ENCODE assay signal across 9 cellular contexts in genomic region chr14:99995700-99996356, GRCh38.
DNase-seq lines count a peak whose midpoint lies in the region; ATAC-seq, FAIRE-seq and TF ChIP-seq lines count a peak whose summit lies in the region.
"Had no signal": no experiment of that assay in that cellular context is flagged by ENCODE, and none has a peak within 500 bp of the region (broad histone marks: within the 10 kb centered on the region; RNA-seq: fewer than 3 reads in every experiment).

No MANE protein-coding gene starts in this region.

- no peak overlapping the region for H3K4me3 ChIP-seq in effector memory CD4-positive, alpha-beta T cell (ENCODE audit: insufficient read depth, low read depth, low read length, poor library complexity, severe bottlenecking)
- H3K4me3 ChIP-seq in naive thymus-derived CD4-positive, alpha-beta T cell (ENCODE audit: low read length) = no peak overlapping the region
- no peak overlapping the region for H3K4me3 ChIP-seq in testis

- no peaks in the 10 kb centered on the region for H3K9me3 ChIP-seq in effector memory CD4-positive, alpha-beta T cell (ENCODE audit: control insufficient read depth, low read length)
- H3K9me3 ChIP-seq in naive thymus-derived CD4-positive, alpha-beta T cell (ENCODE audit: control insufficient read depth in 2 of 3, low read length in 3 of 3) = no peaks in the 10 kb centered on the region
- H3K9me3 ChIP-seq in testis = no peaks in the 10 kb centered on the region

- POLR2A ChIA-PET in naive thymus-derived CD4-positive, alpha-beta T cell (lab: Charles Lee) = no interaction called here

- H3K4me1 Mint-ChIP-seq in naive thymus-derived CD4-positive, alpha-beta T cell = peaks cover 0 to 9% (median 6%) of the 10 kb centered on the region in 7 donors

- TF ChIP-seq POLR2A in GM12892 (IDR thresholded peaks at IDR 0.05; ENCODE audit: low read depth, low read length) (no peak), testis (IDR thresholded peaks at IDR 0.05) (no peak)

- H3K27ac ChIP-seq in 22Rv1 = no peak overlapping the region
- no peak overlapping the region for H3K27ac ChIP-seq in effector memory CD4-positive, alpha-beta T cell (ENCODE audit: insufficient read depth, low read length, poor library complexity, severe bottlenecking)
- H3K27ac ChIP-seq in naive thymus-derived CD4-positive, alpha-beta T cell (ENCODE audit: low read depth, low read length) = no peak overlapping the region
- H3K27ac ChIP-seq in testis = no peak overlapping the region

- intact Hi-C loops in naive thymus-derived CD4-positive, alpha-beta T cell (cut with micrococcal nuclease) = loop anchor here in 1 of 2 donors (1.0 kb wide), 1 partner anchor 14 kb away; no protein-coding TSS in a partner anchor
- intact Hi-C loops in testis (cut with DNase I; ENCODE audit: low total_unique reads) = no loop called here

- 42 to 53% methylated on average over 2 of the region's 2 CpGs for WGBS in testis, 2 donors

- DNase-seq in GM12892 (ENCODE audit: insufficient read length) (peak; percentile 42), NCI-H226 (peak; percentile 45), testis (peak; percentile 68)
- DNase-seq in activated CD4-positive, alpha-beta T cell treated with anti-CD3 and anti-CD28 coated beads, Interleukin-2, amount 50 U/mL, for 24 hours (ENCODE audit: low read depth in 1 of 2, low spot score in 1 of 2) = peak; percentile 26 to 49
- DNase-seq in effector memory CD4-positive, alpha-beta T cell = peak in 2 of 3 donors; percentile 26 to 34
- DNase-seq in naive thymus-derived CD4-positive, alpha-beta T cell = peak; percentile 20 to 61 (median 48)

- H3K4me1 ChIP-seq in effector memory CD4-positive, alpha-beta T cell (ENCODE audit: control insufficient read depth, insufficient read depth, low read length, poor library complexity, severe bottlenecking) = no peaks in the 10 kb centered on the region
- H3K4me1 ChIP-seq in naive thymus-derived CD4-positive, alpha-beta T cell (ENCODE audit: control insufficient read depth in 2 of 2, insufficient read depth in 2 of 2, low read length in 2 of 2) = no peaks in the 10 kb centered on the region
- no peaks in the 10 kb centered on the region for H3K4me1 ChIP-seq in testis

- no peaks in the 10 kb centered on the region for H3K36me3 ChIP-seq in effector memory CD4-positive, alpha-beta T cell (ENCODE audit: control insufficient read depth, insufficient read depth, low read length)
- H3K36me3 ChIP-seq in naive thymus-derived CD4-positive, alpha-beta T cell (ENCODE audit: control insufficient read depth in 2 of 3, insufficient read depth in 3 of 3, low read length in 3 of 3) = no peaks in the 10 kb centered on the region
- no peaks in the 10 kb centered on the region for H3K36me3 ChIP-seq in testis (ENCODE audit: low read depth, missing control alignments)

- ATAC-seq in HG02759 (IDR thresholded peaks at IDR 0.05; ENCODE audit: unreplicated experiment) = peak; percentile 100
- peak; percentile 99 for ATAC-seq in naive thymus-derived CD4-positive, alpha-beta T cell

- FAIRE-seq in GM12892 (lab: Jason Lieb, UNC) = peak; percentile 93

- no peaks in the 10 kb centered on the region for H3K27me3 ChIP-seq in effector memory CD4-positive, alpha-beta T cell (replicated peaks; ENCODE audit: control insufficient read depth, insufficient read depth, low read length, poor library complexity, severe bottlenecking)
- no peaks in the 10 kb centered on the region for H3K27me3 ChIP-seq in naive thymus-derived CD4-positive, alpha-beta T cell (ENCODE audit: control insufficient read depth in 2 of 2, insufficient read depth in 2 of 2, low read length in 2 of 2)
- H3K27me3 ChIP-seq in testis = no peaks in the 10 kb centered on the region

- H3K27ac Mint-ChIP-seq in naive thymus-derived CD4-positive, alpha-beta T cell = no peak overlapping the region
- H3K27ac Mint-ChIP-seq: stimulated activated naive CD8-positive, alpha-beta T cell treated with anti-CD3 and anti-CD28 coated beads, Interleukin-15, Interleukin-2, amounts not matched to agents 100 ng/mL and 50 ng/mL, for 24 hours had no signal

- peaks cover 0 to 34% (median 0%) of the 10 kb centered on the region in 5 donors for H3K27me3 Mint-ChIP-seq in naive thymus-derived CD4-positive, alpha-beta T cell

- no peaks in the 10 kb centered on the region for H3K9me3 Mint-ChIP-seq in naive thymus-derived CD4-positive, alpha-beta T cell
- H3K9me3 Mint-ChIP-seq: stimulated activated naive CD8-positive, alpha-beta T cell treated with anti-CD3 and anti-CD28 coated beads, Interleukin-15, Interleukin-2, amounts not matched to agents 100 ng/mL and 50 ng/mL, for 24 hours had no signal

- H3K4me3 Mint-ChIP-seq in naive thymus-derived CD4-positive, alpha-beta T cell = peak overlapping the region in 1 of 10 donors; percentile 35
- H3K4me3 Mint-ChIP-seq: stimulated activated naive CD8-positive, alpha-beta T cell treated with anti-CD3 and anti-CD28 coated beads, Interleukin-15, Interleukin-2, amounts not matched to agents 100 ng/mL and 50 ng/mL, for 24 hours had no signal

- TF ChIP-seq CTCF in 22Rv1 (IDR thresholded peaks at IDR 0.05) (peak; percentile 86), testis (IDR thresholded peaks at IDR 0.05) (peak; percentile 9 to 64 (median 54))

- CTCF ChIA-PET in naive thymus-derived CD4-positive, alpha-beta T cell (lab: Charles Lee) = no interaction called here

- peaks cover 0 to 3% (median under 1%) of the 10 kb centered on the region in 5 donors for H3K36me3 Mint-ChIP-seq in naive thymus-derived CD4-positive, alpha-beta T cell
